In genomic region chr2:51810197-51810596, GRCh38 we compare ENCODE assay signal across 2 cellular contexts.
TF ChIP-seq lines count a peak whose summit lies in the region.

No MANE protein-coding gene starts in this region.

TF ChIP-seq in GM23338, 12 proteins besides CTCF, POLR2A, EP300 and RAD21 (continued from another document):
- TF ChIP-seq ZNF462 (CRISPR knock-in tag; IDR thresholded peaks at IDR 0.05): no peak
- TF ChIP-seq NANOG (IDR thresholded peaks at IDR 0.05; ENCODE audit: borderline replicate concordance): no peak

TF ChIP-seq in WTC11, 78 proteins besides CTCF, POLR2A, EP300 and RAD21 (continued from another document):
- TF ChIP-seq ARID4B (CRISPR knock-in tag; IDR thresholded peaks at IDR 0.05; ENCODE audit: borderline replicate concordance) (no peak), ATF1 (CRISPR knock-in tag; IDR thresholded peaks at IDR 0.05) (no peak), ZNF416 (CRISPR knock-in tag; IDR thresholded peaks at IDR 0.05) (no peak), ZNF121 (CRISPR knock-in tag; IDR thresholded peaks at IDR 0.05) (no peak), ZNF263 (CRISPR knock-in tag; IDR thresholded peaks at IDR 0.05; ENCODE audit: low read depth) (no peak), GTF2I (CRISPR knock-in tag; conservative IDR thresholded peaks at IDR 0.05) (no peak), ZBTB21 (CRISPR knock-in tag; IDR thresholded peaks at IDR 0.05; ENCODE audit: borderline replicate concordance) (no peak), ATF3 (CRISPR knock-in tag; conservative IDR thresholded peaks at IDR 0.05) (no peak), NR2C2 (CRISPR knock-in tag; IDR thresholded peaks at IDR 0.05) (no peak), MAX (CRISPR knock-in tag; IDR thresholded peaks at IDR 0.05) (no peak), PREB (CRISPR knock-in tag; IDR thresholded peaks at IDR 0.05; ENCODE audit: borderline replicate concordance) (no peak)
